8 cellular contexts compared by ENCODE assay signal in genomic region chr16:69340095-69340644, GRCh38. TPM values are rescaled to one million over a fixed set of nuclear protein-coding genes. Genes with fewer than 3 reads are reported as not detected.
A peak's percentile ranks its signal among the peaks of the same experiment; 100 is the strongest.
DNase-seq lines count a peak whose midpoint lies in the region; ATAC-seq and TF ChIP-seq lines count a peak whose summit lies in the region.

No MANE protein-coding gene starts in this region.

- H3K9me3 ChIP-seq in HUES48 (ENCODE audit: control insufficient read depth, insufficient read depth, low read length) (no peaks in the 10 kb centered on the region), mesodermal cell (ENCODE audit: control insufficient read depth, low read length) (no peaks in the 10 kb centered on the region)

- H3K36me3 ChIP-seq in BJ (ENCODE audit: control insufficient read depth, insufficient read depth, low read length) (peaks cover 6% of the 10 kb centered on the region), HUES48 (ENCODE audit: control insufficient read depth, insufficient read depth, low read length) (peaks cover 56% of the 10 kb centered on the region), mesodermal cell (ENCODE audit: control insufficient read depth, insufficient read depth, low read length) (peaks cover 65% of the 10 kb centered on the region), urinary bladder (ENCODE audit: insufficient read depth) (no peaks in the 10 kb centered on the region)

- peaks cover 55% of the 10 kb centered on the region for H3K4me1 Mint-ChIP-seq in brain

- TF ChIP-seq CTCF in BJ (IDR thresholded peaks at IDR 0.05; ENCODE audit: insufficient read depth, low read depth, low read length) = no peak
- no peak for TF ChIP-seq CTCF in brain (conservative IDR thresholded peaks at IDR 0.05)

- H3K4me3 ChIP-seq in BJ (ENCODE audit: low read depth, low read length) = peak overlapping the region; percentile 83
- peak overlapping the region; percentile 90 for H3K4me3 ChIP-seq in HUES48 (ENCODE audit: low read depth, low read length)
- peak overlapping the region; percentile 99 for H3K4me3 ChIP-seq in mesodermal cell (ENCODE audit: extremely low read depth, insufficient read depth, low read length, poor library complexity, severe bottlenecking)
- H3K4me3 ChIP-seq in urinary bladder (ENCODE audit: low read depth, low read length) = peak overlapping the region; percentile 88

- H3K27ac Mint-ChIP-seq in brain = peak overlapping the region in 4 of 5 experiments; percentile 95 to 99 (median 98)

- 1 to 4% methylated on average over 10 to 14 of the region's 16 CpGs for WGBS in mesodermal cell (ENCODE audit: insufficient coverage in 2 of 2), 2 experiments
- 7% methylated on average over 16 of the region's 16 CpGs for WGBS in urinary bladder

- POLR2A ChIA-PET in BJ (lab: Charles Lee) = no interaction called here

- H3K27ac ChIP-seq in HUES48 (ENCODE audit: low read depth, low read length) (peak overlapping the region; percentile 91), mesodermal cell (ENCODE audit: low read depth, low read length, severe bottlenecking) (peak overlapping the region; percentile 88), urinary bladder (ENCODE audit: low read depth) (peak overlapping the region; percentile 76)

- H3K4me1 ChIP-seq in HUES48 (ENCODE audit: control insufficient read depth, insufficient read depth, low read length) (0 out of 2 replicates have a peak, but pooled peaks cover 3% of the 10 kb centered on the region), mesodermal cell (ENCODE audit: control insufficient read depth, insufficient read depth, low read length, poor library complexity, severe bottlenecking) (peaks cover 12% of the 10 kb centered on the region), urinary bladder (ENCODE audit: insufficient read depth) (no peaks in the 10 kb centered on the region)

- no peak for ATAC-seq in GM18505 (IDR thresholded peaks at IDR 0.05; ENCODE audit: unreplicated experiment)

- H3K9me3 Mint-ChIP-seq in brain = no peaks in the 10 kb centered on the region

- H3K27me3 Mint-ChIP-seq in brain = peaks cover 9% of the 10 kb centered on the region

- TF ChIP-seq POLR2A in GM18505 (IDR thresholded peaks at IDR 0.05; ENCODE audit: borderline replicate concordance, extremely low read depth, insufficient read depth, insufficient read length) = no peak

- H3K27me3 ChIP-seq in BJ (ENCODE audit: control insufficient read depth, insufficient read depth, low read length) = no peaks in the 10 kb centered on the region
- H3K27me3 ChIP-seq in HUES48 (ENCODE audit: control insufficient read depth, insufficient read depth, low read length) = no peaks in the 10 kb centered on the region

- H3K36me3 Mint-ChIP-seq in brain = peaks cover 42% of the 10 kb centered on the region

- DNase-seq in BJ (ENCODE audit: low read depth) (no peak), NCI-H1092 treated with DMSO at 0.1 percent for 48 hours (lab: John Stamatoyannopoulos, UW) (no peak), HCEC 1CT (no peak)

- peak overlapping the region; percentile 92 for H3K9ac ChIP-seq in HUES48 (ENCODE audit: low read depth, low read length)

- peak overlapping the region; percentile 96 to 100 (median 99) for H3K4me3 Mint-ChIP-seq in brain

- CTCF ChIA-PET in BJ (lab: Yijun Ruan, JAX) = interaction anchor here (0.8 to 1.1 kb wide), 2 partner anchors 13 to 28 kb away, joined by 3 to 4 read pairs; no protein-coding TSS in a partner anchor

RNA-seq across cellular contexts. Expression of gene NIP7, which starts 0.6 kb away (rescaled TPM):
- polyA plus RNA-seq in BJ (2011; rRNA removed) (6.4 and 9.1 TPM in 2 replicates), brain (ENCODE audit: insufficient read depth, low read depth, low replicate concordance) (9.3 TPM), urinary bladder (11.3 TPM)
- 5.9 and 6.3 TPM in 2 replicates for polyA minus RNA-seq in BJ (2011; rRNA and poly(A)+ RNA removed)
- polyA plus RNA-seq in mesodermal cell (2013, experiment 1 of 2) = 19.1 TPM
- 22.2 TPM for polyA plus RNA-seq in mesodermal cell (2013, experiment 2 of 2)
- 16.0 TPM for total RNA-seq in urinary bladder

RNA-seq across cellular contexts. Expression of gene COG8, which starts 0.8 kb away (rescaled TPM):
- polyA plus RNA-seq in BJ (2011; rRNA removed) (25.2 and 31.6 TPM in 2 replicates), brain (ENCODE audit: insufficient read depth, low read depth, low replicate concordance) (44.5 TPM), urinary bladder (25.4 TPM)
- polyA minus RNA-seq in BJ (2011; rRNA and poly(A)+ RNA removed) = 31.0 and 38.8 TPM in 2 replicates
- polyA plus RNA-seq in mesodermal cell (2013, experiment 1 of 2) = 33.5 TPM
- 27.8 TPM for polyA plus RNA-seq in mesodermal cell (2013, experiment 2 of 2)
- total RNA-seq in urinary bladder = 31.5 TPM

RNA-seq across cellular contexts. Expression of gene PDF, which starts 9.8 kb away (rescaled TPM):
- polyA plus RNA-seq in BJ (2011; rRNA removed) (4.0 and 6.4 TPM in 2 replicates), brain (ENCODE audit: insufficient read depth, low read depth, low replicate concordance) (7.8 TPM), urinary bladder (6.7 TPM)
- polyA minus RNA-seq in BJ (2011; rRNA and poly(A)+ RNA removed) = 1.9 TPM in 2 replicates
- 4.9 TPM for polyA plus RNA-seq in mesodermal cell (2013, experiment 1 of 2)
- polyA plus RNA-seq in mesodermal cell (2013, experiment 2 of 2) = 3.5 TPM
- total RNA-seq in urinary bladder = 4.7 TPM

RNA-seq across cellular contexts. Expression of gene TMED6, which starts 11.4 kb away (rescaled TPM):
- polyA plus RNA-seq in BJ (2011; rRNA removed) = 0.13 TPM in 1 of 2 replicates, not detected in the other
- polyA minus RNA-seq in BJ (2011; rRNA and poly(A)+ RNA removed) = 0.24 TPM in 1 of 2 replicates, not detected in the other
- polyA plus RNA-seq in brain (ENCODE audit: insufficient read depth, low read depth, low replicate concordance) = not detected
- polyA plus RNA-seq in mesodermal cell (2013, experiment 1 of 2) = 0.37 TPM
- polyA plus RNA-seq in mesodermal cell (2013, experiment 2 of 2) = not detected
- not detected for total RNA-seq in urinary bladder
- 0.09 TPM for polyA plus RNA-seq in urinary bladder

RNA-seq across cellular contexts. Expression of gene VPS4A, which starts 29.0 kb away (rescaled TPM):
- polyA plus RNA-seq in BJ (2011; rRNA removed) = 14.5 and 19.4 TPM in 2 replicates
- 24.5 and 25.1 TPM in 2 replicates for polyA minus RNA-seq in BJ (2011; rRNA and poly(A)+ RNA removed)
- polyA plus RNA-seq in brain (ENCODE audit: insufficient read depth, low read depth, low replicate concordance) = 65.3 TPM
- 32.3 TPM for polyA plus RNA-seq in mesodermal cell (2013, experiment 1 of 2)
- 28.0 TPM for polyA plus RNA-seq in mesodermal cell (2013, experiment 2 of 2)
- total RNA-seq in urinary bladder = 15.7 TPM
- polyA plus RNA-seq in urinary bladder = 36.7 TPM
